21 cellular contexts compared by ENCODE assay signal in genomic region chr12:131368073-131369071, GRCh38.
DNase-seq lines count a peak whose midpoint lies in the region; ATAC-seq, FAIRE-seq and TF ChIP-seq lines count a peak whose summit lies in the region.
"Had no signal": no experiment of that assay in that cellular context is flagged by ENCODE, and none has a peak within 500 bp of the region (broad histone marks: within the 10 kb centered on the region; RNA-seq: fewer than 3 reads in every experiment).

No MANE protein-coding gene starts in this region.

- no peaks in the 10 kb centered on the region for H3F3A ChIP-seq in neural progenitor cell (ENCODE audit: low read depth)

- no peak for ATAC-seq in left cardiac atrium
- peak; percentile 18 to 50 for ATAC-seq in upper lobe of left lung (ENCODE audit: low FRiP score in 2 of 2)
- ATAC-seq: A549 had no signal

- H3K4me3 Mint-ChIP-seq in neural progenitor cell (peak overlapping the region; percentile 61), endothelial cell (ENCODE audit: unreplicated experiment) (no peak overlapping the region)
- H3K4me3 Mint-ChIP-seq: CD14-positive monocyte had no signal

- H3K9me3 Mint-ChIP-seq in neural progenitor cell (no peaks in the 10 kb centered on the region), endothelial cell (ENCODE audit: unreplicated experiment) (no peaks in the 10 kb centered on the region)

- H3K27me3 ChIP-seq in neural progenitor cell (no peaks in the 10 kb centered on the region), upper lobe of left lung (no peaks in the 10 kb centered on the region)

- H3K9ac ChIP-seq in neural progenitor cell: no peak overlapping the region

- H3K4me3 ChIP-seq in neural progenitor cell: no peak overlapping the region
- no peak overlapping the region for H3K4me3 ChIP-seq in upper lobe of left lung
- H3K4me3 ChIP-seq: A549, HAP-1, PC-9 had no signal

- TF ChIP-seq CTCF in neural progenitor cell (IDR thresholded peaks at IDR 0.05) (no peak), upper lobe of left lung (IDR thresholded peaks at IDR 0.05) (no peak), endothelial cell (IDR thresholded peaks at IDR 0.05; ENCODE audit: unreplicated experiment) (no peak)

- H3K27me3 Mint-ChIP-seq in neural progenitor cell (ENCODE audit: insufficient read depth, low read depth): peaks cover 15% of the 10 kb centered on the region
- peaks cover 4% of the 10 kb centered on the region for H3K27me3 Mint-ChIP-seq in endothelial cell (ENCODE audit: unreplicated experiment)

- intact Hi-C loops in cardiac septum (cut with DNase I) (no loop called here), left cardiac atrium (cut with DNase I) (no loop called here)

- no peaks in the 10 kb centered on the region for H4K20me1 ChIP-seq in neural progenitor cell (ENCODE audit: low read depth)

- TF ChIP-seq POLR2A in upper lobe of left lung (IDR thresholded peaks at IDR 0.05): no peak

- peak overlapping the region; percentile 89 for H3K27ac Mint-ChIP-seq in neural progenitor cell
- no peak overlapping the region for H3K27ac Mint-ChIP-seq in endothelial cell (ENCODE audit: unreplicated experiment)

- DNase-seq in cardiac septum (ENCODE audit: low spot score): peak; percentile 64
- no peak for DNase-seq in left cardiac atrium
- DNase-seq in islet precursor cell: peak; percentile 50
- DNase-seq in neural progenitor cell (ENCODE audit: low spot score): no peak
- DNase-seq in upper lobe of left lung: peak; percentile 18 to 70
- DNase-seq in endothelial cell (ENCODE audit: low spot score): no peak
- DNase-seq in RCC 7860 (ENCODE audit: low spot score): no peak
- DNase-seq in dedifferentiated amniotic fluid mesenchymal stem cell (ENCODE audit: extremely low spot score): no peak
- DNase-seq: COR-L47, DMS153, EL, Karpas-422, MM.1S, NCI-H1105, NCI-H187 treated with DMSO at 0.1 percent for 48 hours, NCI-H446 treated with DMSO at 0.1 percent for 48 hours, NCI-H774, PC-9 had no signal

- H3K9me3 ChIP-seq in neural progenitor cell (ENCODE audit: low read depth): no peaks in the 10 kb centered on the region
- no peaks in the 10 kb centered on the region for H3K9me3 ChIP-seq in upper lobe of left lung
- H3K9me3 ChIP-seq: A549, HAP-1 had no signal

- WGBS in upper lobe of left lung, 2 donors: 76 to 87% methylated on average over 11 to 16 of the region's 16 CpGs

- no peak overlapping the region for H2AFZ ChIP-seq in neural progenitor cell (replicated peaks)
- H2AFZ ChIP-seq: PC-9 had no signal

- H3K4me1 ChIP-seq in neural progenitor cell (no peaks in the 10 kb centered on the region), upper lobe of left lung (no peaks in the 10 kb centered on the region)
- H3K4me1 ChIP-seq: A549, HAP-1 had no signal

- H3K4me2 ChIP-seq in neural progenitor cell: no peak overlapping the region
- H3K4me2 ChIP-seq: A549, PC-9 had no signal

- FAIRE-seq in RCC 7860 (lab: Jason Lieb, UNC): no peak
- FAIRE-seq: A549 had no signal

- H3K4me1 Mint-ChIP-seq in neural progenitor cell (peaks cover 44% of the 10 kb centered on the region), endothelial cell (ENCODE audit: unreplicated experiment) (no peaks in the 10 kb centered on the region)
- H3K4me1 Mint-ChIP-seq: CD14-positive monocyte had no signal

- H3K36me3 ChIP-seq in neural progenitor cell (no peaks in the 10 kb centered on the region), upper lobe of left lung (no peaks in the 10 kb centered on the region)
- H3K36me3 ChIP-seq: HAP-1 had no signal

- no peaks in the 10 kb centered on the region for H3K79me2 ChIP-seq in neural progenitor cell (ENCODE audit: low read depth)

- H3K27ac ChIP-seq in neural progenitor cell: no peak overlapping the region
- no peak overlapping the region for H3K27ac ChIP-seq in upper lobe of left lung
- H3K27ac ChIP-seq: A549, PC-9 had no signal

- H3K36me3 Mint-ChIP-seq in neural progenitor cell: no peaks in the 10 kb centered on the region
- H3K36me3 Mint-ChIP-seq in endothelial cell (ENCODE audit: low read depth, unreplicated experiment): peaks cover 4% of the 10 kb centered on the region
- H3K36me3 Mint-ChIP-seq: CD14-positive monocyte had no signal

- no peak for TF ChIP-seq EP300 in upper lobe of left lung (IDR thresholded peaks at IDR 0.05)

Comparison
In these comparisons a context has a peak if more than half of its experiments do, and no peak if none do; other contexts are left out.
1. DNase-seq: peak in cardiac septum (single experiment), islet precursor cell (single experiment) and upper lobe of left lung (2 of 2); none in left cardiac atrium (single experiment), neural progenitor cell (single experiment), endothelial cell (single experiment), RCC 7860 (single experiment) and dedifferentiated amniotic fluid mesenchymal stem cell (single experiment).
2. ATAC-seq: peak in upper lobe of left lung (2 of 2); none in left cardiac atrium (0 of 2).